Comparison of ENCODE assay signal across 9 cellular contexts in the genomic region with DNA sequence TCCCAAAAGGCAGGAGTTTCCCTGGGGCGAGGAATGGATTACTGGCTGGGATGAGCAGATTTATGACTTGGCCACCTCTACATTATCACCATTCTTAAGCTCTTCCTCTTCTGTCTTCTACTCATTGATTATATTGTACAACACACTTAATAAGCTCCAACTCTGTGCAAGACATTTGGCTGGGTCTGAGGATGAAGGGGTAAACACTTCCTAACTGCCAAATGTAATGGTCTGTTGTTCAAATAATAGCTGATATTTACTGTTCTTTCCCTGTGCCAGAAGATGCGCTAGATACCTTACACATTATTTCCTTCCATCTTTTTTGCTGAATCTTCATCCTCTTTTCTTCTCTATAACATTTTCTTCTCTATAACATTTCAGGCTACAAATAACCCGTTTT. TPM values are rescaled to one million over a fixed set of nuclear protein-coding genes. Genes with fewer than 3 reads are reported as not detected.
"Had no signal": no experiment of that assay in that cellular context is flagged by ENCODE, and none has a peak within 500 bp of the region (broad histone marks: within the 10 kb centered on the region; RNA-seq: fewer than 3 reads in every experiment).

No MANE protein-coding gene starts in this region.

- H3K4me3 Mint-ChIP-seq: IgD-negative memory B cell had no signal

- ATAC-seq: HepG2, K562 had no signal

- H3K27me3 Mint-ChIP-seq: IgD-negative memory B cell had no signal

- H3K9me3 Mint-ChIP-seq: IgD-negative memory B cell had no signal

- DNase-seq: IMR-90, KBM-7, KG1 had no signal

- H3K4me3 ChIP-seq: K562 had no signal

- H3K27ac ChIP-seq: HL-60 had no signal

RNA-seq across cellular contexts. Expression of a gene that starts 11.6 kb away (rescaled TPM):
- total RNA-seq: HepG2, HT-29, HT1080, IMR-90, K562 had no signal

RNA-seq across cellular contexts. Expression of a gene that starts 36.8 kb away (rescaled TPM):
- total RNA-seq: HepG2, HT-29, HT1080, IMR-90, K562 had no signal
